28 cellular contexts compared by ENCODE assay signal in genomic region chr15:49570672-49571071, GRCh38.
"Had no signal": no experiment of that assay in that cellular context is flagged by ENCODE, and none has a peak within 500 bp of the region (broad histone marks: within the 10 kb centered on the region; RNA-seq: fewer than 3 reads in every experiment).

No MANE protein-coding gene starts in this region.

- ATAC-seq: activated T-cell treated with anti-CD3 and anti-CD28 coated beads, Interleukin-2, amount 50 U/mL, for 72 hours; esophagus mucosa; gastrocnemius medialis; heart right ventricle; T-cell had no signal

- H3K4me2 ChIP-seq: hepatocyte had no signal

- H3K4me1 ChIP-seq: gastrocnemius medialis, heart right ventricle had no signal

- FAIRE-seq: bronchial epithelial cell had no signal

- DNase-seq: activated CD4-positive, alpha-beta memory T cell treated with anti-CD3 and anti-CD28 coated beads, Interleukin-2, amount 10 ng/mL, durations not matched to agents 7 days and 5 days; activated CD4-positive, alpha-beta T cell treated with anti-CD3 and anti-CD28 coated beads for 1 hour; activated CD4-positive, alpha-beta T cell treated with anti-CD3 and anti-CD28 coated beads for 4 hours; activated CD4-positive, alpha-beta T cell treated with anti-CD3 and anti-CD28 coated beads, Interleukin-2, amount 10 ng/mL, durations not matched to agents 7 days and 5 days; activated CD4-positive, alpha-beta T cell treated with anti-CD3 and anti-CD28 coated beads, Interleukin-2, amount 50 U/mL, for 4 hours; activated CD8-positive, alpha-beta memory T cell treated with anti-CD3 and anti-CD28 coated beads, Interleukin-2, amount 50 U/mL, for 48 hours; activated gamma-delta T cell; activated naive CD4-positive, alpha-beta T cell treated with anti-CD3 and anti-CD28 coated beads, Interleukin-2, amount 50 U/mL, for 16 hours; activated naive CD4-positive, alpha-beta T cell treated with Interleukin-2 at 50 U/mL for 16 hours; activated T-cell treated with anti-CD3 and anti-CD28 coated beads for 4 hours; activated T-cell treated with anti-CD3 and anti-CD28 coated beads, Interleukin-2, amount 50 U/mL, for 24 hours; activated T-cell treated with anti-CD3 and anti-CD28 coated beads, Interleukin-2, amount 50 U/mL, for 72 hours; amniotic stem cell; anterior cingulate cortex; brain microvascular endothelial cell; cortex of kidney; effector CD8-positive, alpha-beta T cell; foreskin fibroblast; gastrocnemius medialis; heart right ventricle; T-cell; T-helper 9 cell had no signal

- H3K79me2 ChIP-seq: hepatocyte had no signal

- H3K27ac Mint-ChIP-seq: activated CD4-positive, alpha-beta memory T cell treated with anti-CD3 and anti-CD28 coated beads, Interleukin-2, amount 10 ng/mL, durations not matched to agents 7 days and 5 days; activated CD4-positive, alpha-beta T cell treated with anti-CD3 and anti-CD28 coated beads, Interleukin-2, amount 10 ng/mL, durations not matched to agents 7 days and 5 days; activated naive CD8-positive, alpha-beta T cell; activated T-cell treated with anti-CD3 and anti-CD28 coated beads, Interleukin-2, amount 50 U/mL, for 24 hours; activated T-cell treated with anti-CD3 and anti-CD28 coated beads, Interleukin-2, amount 50 U/mL, for 72 hours; T-cell; T-helper 1 cell treated with Interleukin-12 subunit alpha and Interleukin-12 subunit beta and Interleukin-4 antibody, amounts not matched to agents 30 μg/mL and 1 μg/mL, for 36 hours had no signal

- H3K4me1 Mint-ChIP-seq: central memory CD8-positive, alpha-beta T cell had no signal

- H3K4me3 ChIP-seq: gastrocnemius medialis, heart right ventricle, hepatocyte had no signal

- H3K4me3 Mint-ChIP-seq: activated CD4-positive, alpha-beta memory T cell treated with anti-CD3 and anti-CD28 coated beads, Interleukin-2, amount 10 ng/mL, durations not matched to agents 7 days and 5 days; activated CD4-positive, alpha-beta T cell treated with anti-CD3 and anti-CD28 coated beads, Interleukin-2, amount 10 ng/mL, durations not matched to agents 7 days and 5 days; activated naive CD8-positive, alpha-beta T cell; activated T-cell treated with anti-CD3 and anti-CD28 coated beads, Interleukin-2, amount 50 U/mL, for 24 hours; activated T-cell treated with anti-CD3 and anti-CD28 coated beads, Interleukin-2, amount 50 U/mL, for 72 hours; central memory CD8-positive, alpha-beta T cell; T-cell; T-helper 1 cell treated with Interleukin-12 subunit alpha and Interleukin-12 subunit beta and Interleukin-4 antibody, amounts not matched to agents 30 μg/mL and 1 μg/mL, for 36 hours had no signal

- H3K27me3 ChIP-seq: brain microvascular endothelial cell, gastrocnemius medialis, heart right ventricle, hepatocyte had no signal

- H3K27me3 Mint-ChIP-seq: activated CD4-positive, alpha-beta T cell treated with anti-CD3 and anti-CD28 coated beads, Interleukin-2, amount 10 ng/mL, durations not matched to agents 7 days and 5 days; activated naive CD8-positive, alpha-beta T cell; activated T-cell treated with anti-CD3 and anti-CD28 coated beads, Interleukin-2, amount 50 U/mL, for 24 hours; central memory CD8-positive, alpha-beta T cell; T-cell had no signal

- H3K36me3 ChIP-seq: brain microvascular endothelial cell had no signal

- H3K9me3 ChIP-seq: gastrocnemius medialis had no signal

- H3K27ac ChIP-seq: brain microvascular endothelial cell, gastrocnemius medialis, heart right ventricle, hepatocyte had no signal

- H2AFZ ChIP-seq: hepatocyte had no signal
